1 cellular context compared by ENCODE assay signal in genomic region chr3:119418091-119418512, GRCh38.
A peak's percentile ranks its signal among the peaks of the same experiment; 100 is the strongest.
TF ChIP-seq lines count a peak whose summit lies in the region.

No MANE protein-coding gene starts in this region.

TF ChIP-seq in K562, 482 proteins besides CTCF, POLR2A, EP300 and RAD21 (continued from another document and continues in another):
- TF ChIP-seq, protein P1, sequence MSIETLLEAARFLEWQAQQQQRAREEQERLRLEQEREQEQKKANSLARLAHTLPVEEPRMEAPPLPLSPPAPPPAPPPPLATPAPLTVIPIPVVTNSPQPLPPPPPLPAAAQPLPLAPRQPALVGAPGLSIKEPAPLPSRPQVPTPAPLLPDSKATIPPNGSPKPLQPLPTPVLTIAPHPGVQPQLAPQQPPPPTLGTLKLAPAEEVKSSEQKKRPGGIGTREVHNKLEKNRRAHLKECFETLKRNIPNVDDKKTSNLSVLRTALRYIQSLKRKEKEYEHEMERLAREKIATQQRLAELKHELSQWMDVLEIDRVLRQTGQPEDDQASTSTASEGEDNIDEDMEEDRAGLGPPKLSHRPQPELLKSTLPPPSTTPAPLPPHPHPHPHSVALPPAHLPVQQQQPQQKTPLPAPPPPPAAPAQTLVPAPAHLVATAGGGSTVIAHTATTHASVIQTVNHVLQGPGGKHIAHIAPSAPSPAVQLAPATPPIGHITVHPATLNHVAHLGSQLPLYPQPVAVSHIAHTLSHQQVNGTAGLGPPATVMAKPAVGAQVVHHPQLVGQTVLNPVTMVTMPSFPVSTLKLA (conservative IDR thresholded peaks at IDR 0.05), result peak; percentile 36 to 54
- TF ChIP-seq, protein P2, sequence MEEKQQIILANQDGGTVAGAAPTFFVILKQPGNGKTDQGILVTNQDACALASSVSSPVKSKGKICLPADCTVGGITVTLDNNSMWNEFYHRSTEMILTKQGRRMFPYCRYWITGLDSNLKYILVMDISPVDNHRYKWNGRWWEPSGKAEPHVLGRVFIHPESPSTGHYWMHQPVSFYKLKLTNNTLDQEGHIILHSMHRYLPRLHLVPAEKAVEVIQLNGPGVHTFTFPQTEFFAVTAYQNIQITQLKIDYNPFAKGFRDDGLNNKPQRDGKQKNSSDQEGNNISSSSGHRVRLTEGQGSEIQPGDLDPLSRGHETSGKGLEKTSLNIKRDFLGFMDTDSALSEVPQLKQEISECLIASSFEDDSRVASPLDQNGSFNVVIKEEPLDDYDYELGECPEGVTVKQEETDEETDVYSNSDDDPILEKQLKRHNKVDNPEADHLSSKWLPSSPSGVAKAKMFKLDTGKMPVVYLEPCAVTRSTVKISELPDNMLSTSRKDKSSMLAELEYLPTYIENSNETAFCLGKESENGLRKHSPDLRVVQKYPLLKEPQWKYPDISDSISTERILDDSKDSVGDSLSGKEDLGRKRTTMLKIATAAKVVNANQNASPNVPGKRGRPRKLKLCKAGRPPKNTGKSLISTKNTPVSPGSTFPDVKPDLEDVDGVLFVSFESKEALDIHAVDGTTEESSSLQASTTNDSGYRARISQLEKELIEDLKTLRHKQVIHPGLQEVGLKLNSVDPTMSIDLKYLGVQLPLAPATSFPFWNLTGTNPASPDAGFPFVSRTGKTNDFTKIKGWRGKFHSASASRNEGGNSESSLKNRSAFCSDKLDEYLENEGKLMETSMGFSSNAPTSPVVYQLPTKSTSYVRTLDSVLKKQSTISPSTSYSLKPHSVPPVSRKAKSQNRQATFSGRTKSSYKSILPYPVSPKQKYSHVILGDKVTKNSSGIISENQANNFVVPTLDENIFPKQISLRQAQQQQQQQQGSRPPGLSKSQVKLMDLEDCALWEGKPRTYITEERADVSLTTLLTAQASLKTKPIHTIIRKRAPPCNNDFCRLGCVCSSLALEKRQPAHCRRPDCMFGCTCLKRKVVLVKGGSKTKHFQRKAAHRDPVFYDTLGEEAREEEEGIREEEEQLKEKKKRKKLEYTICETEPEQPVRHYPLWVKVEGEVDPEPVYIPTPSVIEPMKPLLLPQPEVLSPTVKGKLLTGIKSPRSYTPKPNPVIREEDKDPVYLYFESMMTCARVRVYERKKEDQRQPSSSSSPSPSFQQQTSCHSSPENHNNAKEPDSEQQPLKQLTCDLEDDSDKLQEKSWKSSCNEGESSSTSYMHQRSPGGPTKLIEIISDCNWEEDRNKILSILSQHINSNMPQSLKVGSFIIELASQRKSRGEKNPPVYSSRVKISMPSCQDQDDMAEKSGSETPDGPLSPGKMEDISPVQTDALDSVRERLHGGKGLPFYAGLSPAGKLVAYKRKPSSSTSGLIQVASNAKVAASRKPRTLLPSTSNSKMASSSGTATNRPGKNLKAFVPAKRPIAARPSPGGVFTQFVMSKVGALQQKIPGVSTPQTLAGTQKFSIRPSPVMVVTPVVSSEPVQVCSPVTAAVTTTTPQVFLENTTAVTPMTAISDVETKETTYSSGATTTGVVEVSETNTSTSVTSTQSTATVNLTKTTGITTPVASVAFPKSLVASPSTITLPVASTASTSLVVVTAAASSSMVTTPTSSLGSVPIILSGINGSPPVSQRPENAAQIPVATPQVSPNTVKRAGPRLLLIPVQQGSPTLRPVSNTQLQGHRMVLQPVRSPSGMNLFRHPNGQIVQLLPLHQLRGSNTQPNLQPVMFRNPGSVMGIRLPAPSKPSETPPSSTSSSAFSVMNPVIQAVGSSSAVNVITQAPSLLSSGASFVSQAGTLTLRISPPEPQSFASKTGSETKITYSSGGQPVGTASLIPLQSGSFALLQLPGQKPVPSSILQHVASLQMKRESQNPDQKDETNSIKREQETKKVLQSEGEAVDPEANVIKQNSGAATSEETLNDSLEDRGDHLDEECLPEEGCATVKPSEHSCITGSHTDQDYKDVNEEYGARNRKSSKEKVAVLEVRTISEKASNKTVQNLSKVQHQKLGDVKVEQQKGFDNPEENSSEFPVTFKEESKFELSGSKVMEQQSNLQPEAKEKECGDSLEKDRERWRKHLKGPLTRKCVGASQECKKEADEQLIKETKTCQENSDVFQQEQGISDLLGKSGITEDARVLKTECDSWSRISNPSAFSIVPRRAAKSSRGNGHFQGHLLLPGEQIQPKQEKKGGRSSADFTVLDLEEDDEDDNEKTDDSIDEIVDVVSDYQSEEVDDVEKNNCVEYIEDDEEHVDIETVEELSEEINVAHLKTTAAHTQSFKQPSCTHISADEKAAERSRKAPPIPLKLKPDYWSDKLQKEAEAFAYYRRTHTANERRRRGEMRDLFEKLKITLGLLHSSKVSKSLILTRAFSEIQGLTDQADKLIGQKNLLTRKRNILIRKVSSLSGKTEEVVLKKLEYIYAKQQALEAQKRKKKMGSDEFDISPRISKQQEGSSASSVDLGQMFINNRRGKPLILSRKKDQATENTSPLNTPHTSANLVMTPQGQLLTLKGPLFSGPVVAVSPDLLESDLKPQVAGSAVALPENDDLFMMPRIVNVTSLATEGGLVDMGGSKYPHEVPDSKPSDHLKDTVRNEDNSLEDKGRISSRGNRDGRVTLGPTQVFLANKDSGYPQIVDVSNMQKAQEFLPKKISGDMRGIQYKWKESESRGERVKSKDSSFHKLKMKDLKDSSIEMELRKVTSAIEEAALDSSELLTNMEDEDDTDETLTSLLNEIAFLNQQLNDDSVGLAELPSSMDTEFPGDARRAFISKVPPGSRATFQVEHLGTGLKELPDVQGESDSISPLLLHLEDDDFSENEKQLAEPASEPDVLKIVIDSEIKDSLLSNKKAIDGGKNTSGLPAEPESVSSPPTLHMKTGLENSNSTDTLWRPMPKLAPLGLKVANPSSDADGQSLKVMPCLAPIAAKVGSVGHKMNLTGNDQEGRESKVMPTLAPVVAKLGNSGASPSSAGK (IDR thresholded peaks at IDR 0.05), result peak; percentile 77
- TF ChIP-seq PHB (CRISPR knock-in tag; IDR thresholded peaks at IDR 0.05) (no peak), ZNF445 (CRISPR knock-in tag; IDR thresholded peaks at IDR 0.05; ENCODE audit: low read depth) (no peak), BMI1 (IDR thresholded peaks at IDR 0.05; ENCODE audit: low read length) (no peak), TBL1XR1 (IDR thresholded peaks at IDR 0.05; ENCODE audit: low read length in 2 of 2) (peak in 1 of 2 experiments; percentile 69; a peak in 2 of 4 replicates), LARP7 (IDR thresholded peaks at IDR 0.05) (no peak), ZNF282 (CRISPR knock-in tag; IDR thresholded peaks at IDR 0.05) (no peak), TFAP4 (CRISPR knock-in tag; IDR thresholded peaks at IDR 0.05; ENCODE audit: borderline replicate concordance) (0 out of 2 replicates have a peak, but pooled peaks have one; percentile 28), TCF7 (IDR thresholded peaks at IDR 0.05; ENCODE audit: borderline replicate concordance) (no peak), ZC3H11A (IDR thresholded peaks at IDR 0.05; ENCODE audit: low read depth, low read length) (no peak), MAFF (IDR thresholded peaks at IDR 0.05; ENCODE audit: low read length) (no peak), SAFB2 (IDR thresholded peaks at IDR 0.05; ENCODE audit: borderline replicate concordance, low read depth, low read length, severe bottlenecking) (no peak), TEAD1 (CRISPR knock-in tag; IDR thresholded peaks at IDR 0.05) (peak; percentile 86 to 91; a peak in 3 of 4 replicates), EWSR1 (IDR thresholded peaks at IDR 0.05; ENCODE audit: borderline replicate concordance, low read depth, partially characterized antibody) (no peak), ZC3H4 (CRISPR knock-in tag; IDR thresholded peaks at IDR 0.05; ENCODE audit: borderline replicate concordance) (no peak), CBX1 (IDR thresholded peaks at IDR 0.05; ENCODE audit: low read depth) (no peak), ZNF12 (CRISPR knock-in tag; IDR thresholded peaks at IDR 0.05) (no peak), ZNF561 (CRISPR knock-in tag; conservative IDR thresholded peaks at IDR 0.05) (no peak), FOXK2 (conservative IDR thresholded peaks at IDR 0.05 in 1 of 2, IDR thresholded peaks at IDR 0.05 in 1 of 2; ENCODE audit: low read depth in 2 of 2) (no peak)
- TF ChIP-seq, protein P3, sequence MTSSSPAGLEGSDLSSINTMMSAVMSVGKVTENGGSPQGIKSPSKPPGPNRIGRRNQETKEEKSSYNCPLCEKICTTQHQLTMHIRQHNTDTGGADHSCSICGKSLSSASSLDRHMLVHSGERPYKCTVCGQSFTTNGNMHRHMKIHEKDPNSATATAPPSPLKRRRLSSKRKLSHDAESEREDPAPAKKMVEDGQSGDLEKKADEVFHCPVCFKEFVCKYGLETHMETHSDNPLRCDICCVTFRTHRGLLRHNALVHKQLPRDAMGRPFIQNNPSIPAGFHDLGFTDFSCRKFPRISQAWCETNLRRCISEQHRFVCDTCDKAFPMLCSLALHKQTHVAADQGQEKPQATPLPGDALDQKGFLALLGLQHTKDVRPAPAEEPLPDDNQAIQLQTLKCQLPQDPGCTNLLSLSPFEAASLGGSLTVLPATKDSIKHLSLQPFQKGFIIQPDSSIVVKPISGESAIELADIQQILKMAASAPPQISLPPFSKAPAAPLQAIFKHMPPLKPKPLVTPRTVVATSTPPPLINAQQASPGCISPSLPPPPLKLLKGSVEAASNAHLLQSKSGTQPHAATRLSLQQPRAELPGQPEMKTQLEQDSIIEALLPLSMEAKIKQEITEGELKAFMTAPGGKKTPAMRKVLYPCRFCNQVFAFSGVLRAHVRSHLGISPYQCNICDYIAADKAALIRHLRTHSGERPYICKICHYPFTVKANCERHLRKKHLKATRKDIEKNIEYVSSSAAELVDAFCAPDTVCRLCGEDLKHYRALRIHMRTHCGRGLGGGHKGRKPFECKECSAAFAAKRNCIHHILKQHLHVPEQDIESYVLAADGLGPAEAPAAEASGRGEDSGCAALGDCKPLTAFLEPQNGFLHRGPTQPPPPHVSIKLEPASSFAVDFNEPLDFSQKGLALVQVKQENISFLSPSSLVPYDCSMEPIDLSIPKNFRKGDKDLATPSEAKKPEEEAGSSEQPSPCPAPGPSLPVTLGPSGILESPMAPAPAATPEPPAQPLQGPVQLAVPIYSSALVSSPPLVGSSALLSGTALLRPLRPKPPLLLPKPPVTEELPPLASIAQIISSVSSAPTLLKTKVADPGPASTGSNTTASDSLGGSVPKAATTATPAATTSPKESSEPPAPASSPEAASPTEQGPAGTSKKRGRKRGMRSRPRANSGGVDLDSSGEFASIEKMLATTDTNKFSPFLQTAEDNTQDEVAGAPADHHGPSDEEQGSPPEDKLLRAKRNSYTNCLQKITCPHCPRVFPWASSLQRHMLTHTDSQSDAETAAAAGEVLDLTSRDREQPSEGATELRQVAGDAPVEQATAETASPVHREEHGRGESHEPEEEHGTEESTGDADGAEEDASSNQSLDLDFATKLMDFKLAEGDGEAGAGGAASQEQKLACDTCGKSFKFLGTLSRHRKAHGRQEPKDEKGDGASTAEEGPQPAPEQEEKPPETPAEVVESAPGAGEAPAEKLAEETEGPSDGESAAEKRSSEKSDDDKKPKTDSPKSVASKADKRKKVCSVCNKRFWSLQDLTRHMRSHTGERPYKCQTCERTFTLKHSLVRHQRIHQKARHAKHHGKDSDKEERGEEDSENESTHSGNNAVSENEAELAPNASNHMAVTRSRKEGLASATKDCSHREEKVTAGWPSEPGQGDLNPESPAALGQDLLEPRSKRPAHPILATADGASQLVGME (CRISPR knock-in tag; IDR thresholded peaks at IDR 0.05), result no peak
- TF ChIP-seq, protein P4, sequence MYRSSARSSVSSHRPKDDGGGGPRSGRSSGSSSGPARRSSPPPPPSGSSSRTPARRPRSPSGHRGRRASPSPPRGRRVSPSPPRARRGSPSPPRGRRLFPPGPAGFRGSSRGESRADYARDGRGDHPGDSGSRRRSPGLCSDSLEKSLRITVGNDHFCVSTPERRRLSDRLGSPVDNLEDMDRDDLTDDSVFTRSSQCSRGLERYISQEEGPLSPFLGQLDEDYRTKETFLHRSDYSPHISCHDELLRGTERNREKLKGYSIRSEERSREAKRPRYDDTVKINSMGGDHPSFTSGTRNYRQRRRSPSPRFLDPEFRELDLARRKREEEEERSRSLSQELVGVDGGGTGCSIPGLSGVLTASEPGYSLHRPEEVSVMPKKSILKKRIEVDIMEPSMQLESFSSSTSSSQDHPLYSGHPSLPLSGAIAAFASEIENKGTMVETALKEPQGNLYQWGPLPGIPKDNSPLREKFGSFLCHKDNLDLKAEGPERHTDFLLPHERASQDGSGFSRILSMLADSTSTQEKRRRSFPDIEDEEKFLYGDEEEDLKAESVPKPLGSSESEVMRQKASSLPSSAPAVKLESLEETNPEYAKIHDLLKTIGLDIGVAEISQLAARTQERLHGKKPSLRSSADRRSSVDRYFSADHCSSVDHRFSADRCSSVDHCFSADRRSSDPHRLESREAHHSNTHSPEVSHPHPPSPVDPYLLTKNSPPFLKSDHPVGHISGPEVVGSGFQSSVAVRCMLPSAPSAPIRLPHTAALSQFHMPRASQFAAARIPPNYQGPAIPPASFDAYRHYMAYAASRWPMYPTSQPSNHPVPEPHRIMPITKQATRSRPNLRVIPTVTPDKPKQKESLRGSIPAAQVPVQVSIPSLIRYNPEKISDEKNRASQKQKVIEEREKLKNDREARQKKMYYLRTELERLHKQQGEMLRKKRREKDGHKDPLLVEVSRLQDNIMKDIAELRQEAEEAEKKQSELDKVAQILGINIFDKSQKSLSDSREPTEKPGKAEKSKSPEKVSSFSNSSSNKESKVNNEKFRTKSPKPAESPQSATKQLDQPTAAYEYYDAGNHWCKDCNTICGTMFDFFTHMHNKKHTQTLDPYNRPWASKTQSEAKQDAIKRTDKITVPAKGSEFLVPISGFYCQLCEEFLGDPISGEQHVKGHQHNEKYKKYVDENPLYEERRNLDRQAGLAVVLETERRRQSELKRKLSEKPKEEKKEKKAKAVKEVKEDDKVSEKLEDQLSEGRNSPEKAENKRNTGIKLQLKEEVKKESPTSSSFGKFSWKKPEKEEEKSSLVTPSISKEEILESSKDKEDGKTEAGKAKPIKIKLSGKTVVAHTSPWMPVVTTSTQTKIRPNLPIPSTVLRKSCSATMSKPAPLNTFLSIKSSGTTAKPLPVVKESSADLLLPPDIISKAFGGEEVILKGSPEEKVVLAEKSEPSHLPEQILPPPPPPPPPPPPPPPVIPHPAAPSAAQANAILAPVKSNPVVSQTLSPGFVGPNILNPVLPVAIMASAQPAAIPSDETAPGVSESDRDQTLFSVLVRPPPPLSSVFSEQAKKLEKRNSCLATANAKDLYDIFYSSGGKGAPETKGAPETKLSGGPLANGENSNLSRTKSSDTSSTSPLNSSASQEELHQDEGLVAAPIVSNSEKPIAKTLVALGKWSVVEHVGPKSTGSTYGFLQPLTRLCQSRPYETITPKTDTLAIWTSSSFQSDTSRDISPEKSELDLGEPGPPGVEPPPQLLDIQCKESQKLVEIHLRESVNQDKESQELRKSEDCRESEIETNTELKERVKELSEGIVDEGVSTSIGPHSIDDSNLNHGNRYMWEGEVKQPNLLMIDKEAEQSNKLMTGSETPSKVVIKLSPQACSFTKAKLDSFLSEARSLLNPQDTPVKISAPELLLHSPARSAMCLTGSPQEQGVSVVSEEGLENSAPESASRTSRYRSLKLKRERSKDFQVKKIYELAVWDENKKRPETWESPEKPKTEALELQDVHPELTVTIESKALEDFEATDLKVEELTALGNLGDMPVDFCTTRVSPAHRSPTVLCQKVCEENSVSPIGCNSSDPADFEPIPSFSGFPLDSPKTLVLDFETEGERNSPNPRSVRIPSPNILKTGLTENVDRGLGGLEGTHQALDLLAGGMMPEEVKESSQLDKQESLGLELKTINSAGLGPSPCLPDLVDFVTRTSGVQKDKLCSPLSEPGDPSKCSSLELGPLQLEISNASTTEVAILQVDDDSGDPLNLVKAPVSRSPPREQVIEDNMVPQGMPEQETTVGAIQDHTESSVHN (IDR thresholded peaks at IDR 0.05; ENCODE audit: borderline replicate concordance in 1 of 2, low read depth in 1 of 2), result no peak
